Comparison of ENCODE assay signal across 9 cellular contexts in genomic region chr2:151637284-151637781, GRCh38.
A peak's percentile ranks its signal among the peaks of the same experiment; 100 is the strongest.
DNase-seq lines count a peak whose midpoint lies in the region; ATAC-seq and TF ChIP-seq lines count a peak whose summit lies in the region.
"Had no signal": no experiment of that assay in that cellular context is flagged by ENCODE, and none has a peak within 500 bp of the region (broad histone marks: within the 10 kb centered on the region; RNA-seq: fewer than 3 reads in every experiment).

No MANE protein-coding gene starts in this region.

- H3K27ac Mint-ChIP-seq in natural killer cell: peak overlapping the region; percentile 92 to 93

- no peak for TF ChIP-seq CTCF in natural killer cell (IDR thresholded peaks at IDR 0.05)
- TF ChIP-seq CTCF in RWPE1 (conservative IDR thresholded peaks at IDR 0.05; ENCODE audit: low read depth): no peak

- H3K4me1 ChIP-seq in GM23248 (ENCODE audit: insufficient read depth): no peaks in the 10 kb centered on the region
- H3K4me1 ChIP-seq: SJSA1 had no signal

- no peaks in the 10 kb centered on the region for H3K27me3 ChIP-seq in GM23248 (replicated peaks; ENCODE audit: insufficient read depth)
- H3K27me3 ChIP-seq: SJSA1 had no signal

- no peaks in the 10 kb centered on the region for H3K79me2 ChIP-seq in GM23248 (ENCODE audit: insufficient read depth)

- H3K9me2 ChIP-seq in GM23248 (ENCODE audit: insufficient read depth): no peaks in the 10 kb centered on the region

- H3K9ac ChIP-seq in GM23248: no peak overlapping the region

- H3K9me3 Mint-ChIP-seq in natural killer cell: no peaks in the 10 kb centered on the region

- H3K9me3 ChIP-seq in GM23248 (ENCODE audit: low read depth): no peaks in the 10 kb centered on the region
- H3K9me3 ChIP-seq: SJSA1 had no signal

- POLR2A ChIA-PET in RWPE1 (lab: Yijun Ruan, JAX; ENCODE audit: low non-redundant PET): no interaction called here

- peaks cover 49 to 54% of the 10 kb centered on the region in 2 donors for H3K4me1 Mint-ChIP-seq in natural killer cell

- H3K27ac ChIP-seq in GM23248 (no peak overlapping the region), RWPE1 (no peak overlapping the region)
- H3K27ac ChIP-seq: SJSA1 had no signal

- peak; percentile 87 to 94 (median 92) for ATAC-seq in natural killer cell

- H3K36me3 Mint-ChIP-seq in natural killer cell: no peaks in the 10 kb centered on the region

- H3K4me3 Mint-ChIP-seq in natural killer cell: peak overlapping the region; percentile 83

- H3K4me2 ChIP-seq in GM23248 (ENCODE audit: unreplicated experiment): no peak overlapping the region

- no peaks in the 10 kb centered on the region for H3F3A ChIP-seq in GM23248 (ENCODE audit: insufficient read depth)

- H3K4me3 ChIP-seq in GM23248: no peak overlapping the region
- H3K4me3 ChIP-seq: SJSA1 had no signal

- intact Hi-C loops in natural killer cell (cut with micrococcal nuclease): loop anchor here (5.0 kb wide), 1 partner anchor 190 kb away; the partner anchor contains the start of gene ARL5A

- H4K20me1 ChIP-seq in GM23248 (ENCODE audit: insufficient read depth): no peaks in the 10 kb centered on the region

- CTCF ChIA-PET in RWPE1 (lab: Yijun Ruan, JAX): no interaction called here

- H3K36me3 ChIP-seq in GM23248 (ENCODE audit: low read depth): no peaks in the 10 kb centered on the region
- H3K36me3 ChIP-seq: SJSA1 had no signal

- H3K27me3 Mint-ChIP-seq in natural killer cell (ENCODE audit: low read depth in 2 of 2): no peaks in the 10 kb centered on the region

- DNase-seq in NCI-H2227 (lab: John Stamatoyannopoulos, UW; ENCODE audit: unreplicated experiment): peak; percentile 44
- no peak for DNase-seq in NCI-H2227 treated with DMSO at 0.1 percent for 48 hours (lab: John Stamatoyannopoulos, UW)
- peak; percentile 99 for DNase-seq in Kasumi-1 (lab: John Stamatoyannopoulos, UW)
- DNase-seq in activated T-cell treated with anti-CD3 and anti-CD28 coated beads for 1 hour (ENCODE audit: low read depth): peak; percentile 35
- peak; percentile 45 for DNase-seq in natural killer cell
- no peak for DNase-seq in SHP77 (lab: John Stamatoyannopoulos, UW)
- no peak for DNase-seq in GM23248
- no peak for DNase-seq in RWPE1 (ENCODE audit: low spot score)

- in situ Hi-C loops in GM23248 (cut with MboI): no loop called here

- WGBS in GM23248 (ENCODE audit: low coverage in 1 of 2, low lambda C conversion rate in 2 of 2, missing lambda C conversion rate in 2 of 2), 2 experiments: 91 to 92% methylated on average over 8 of the region's 8 CpGs

- no peak overlapping the region for H2AFZ ChIP-seq in GM23248

Comparison
In these comparisons a context has a peak if more than half of its experiments do, and no peak if none do; other contexts are left out.
1. DNase-seq: peak in NCI-H2227 (single experiment), Kasumi-1 (2 of 2), activated T-cell treated with anti-CD3 and anti-CD28 coated beads for 1 hour (single experiment) and natural killer cell (single experiment); none in NCI-H2227 treated with DMSO at 0.1 percent for 48 hours (single experiment), SHP77 (0 of 2), GM23248 (single experiment) and RWPE1 (single experiment).